24 cellular contexts compared by ENCODE assay signal in genomic region chr1:6151291-6151822, GRCh38. TPM values are rescaled to one million over a fixed set of nuclear protein-coding genes. Genes with fewer than 3 reads are reported as not detected.
DNase-seq lines count a peak whose midpoint lies in the region; ATAC-seq, FAIRE-seq and TF ChIP-seq lines count a peak whose summit lies in the region.
"Had no signal": no experiment of that assay in that cellular context is flagged by ENCODE, and none has a peak within 500 bp of the region (broad histone marks: within the 10 kb centered on the region; RNA-seq: fewer than 3 reads in every experiment).

No MANE protein-coding gene starts in this region.

- H3K4me3 Mint-ChIP-seq in activated naive CD4-positive, alpha-beta T cell treated with anti-CD3 and anti-CD28 coated beads, Interleukin-2, amount 50 U/mL, for 24 hours = peak overlapping the region; percentile 8
- H3K4me3 Mint-ChIP-seq in activated T-helper 1 cell treated with anti-CD3 and anti-CD28 coated beads, Interleukin-12 subunit alpha, Interleukin-12 subunit beta, Interleukin-2, Interleukin-4 antibody, amounts not matched to agents 30 ng/mL and 10 ng/mL and 1 ng/mL, durations not matched to agents 14 hours and 24 hours and 36 hours = no peak overlapping the region
- H3K4me3 Mint-ChIP-seq: B cell; CD4-positive, alpha-beta T cell; CD8-positive, alpha-beta T cell had no signal

- H3K9me3 ChIP-seq in HEK293 (ENCODE audit: control insufficient read depth, insufficient read depth, low read depth, low read length) = no peaks in the 10 kb centered on the region
- H3K9me3 ChIP-seq in H1 (ENCODE audit: insufficient read depth in 2 of 2, low read depth in 1 of 2, low read length in 1 of 2) = no peaks in the 10 kb centered on the region
- H3K9me3 ChIP-seq in neuronal stem cell (replicated peaks in 1 of 2; ENCODE audit: control insufficient read depth in 2 of 2, insufficient read depth in 1 of 2, low read depth in 1 of 2, low read length in 2 of 2) = no peaks in the 10 kb centered on the region
- H3K9me3 ChIP-seq: Caco-2 had no signal

- H3K27me3 ChIP-seq in H1 (replicated peaks in 1 of 4; ENCODE audit: control insufficient read depth in 3 of 4, extremely low read depth in 1 of 4, insufficient read depth in 3 of 4, low read length in 3 of 4) (peaks cover 4 to 26% (median 21%) of the 10 kb centered on the region in 4 experiments), neuronal stem cell (ENCODE audit: control insufficient read depth in 3 of 3, insufficient read depth in 3 of 3, low read depth in 1 of 3, low read length in 3 of 3) (peaks cover 0 to 73% (median 20%) of the 10 kb centered on the region in 3 experiments)

- no peak overlapping the region for H4K91ac ChIP-seq in H1 (replicated peaks; ENCODE audit: insufficient read length, low read length)
- H4K91ac ChIP-seq in neuronal stem cell (ENCODE audit: low read depth, low read length, poor library complexity) = no peak overlapping the region

- H3K4me3 ChIP-seq in HEK293 (ENCODE audit: low read depth, low read length) = no peak overlapping the region
- no peak overlapping the region for H3K4me3 ChIP-seq in H1 (ENCODE audit: extremely low read depth in 1 of 4, insufficient read depth in 2 of 4, low read depth in 3 of 4, low read length in 4 of 4)
- H3K4me3 ChIP-seq in neuronal stem cell (ENCODE audit: low read length in 2 of 2) = no peak overlapping the region
- H3K4me3 ChIP-seq: BLaER1 treated with 17β-estradiol and CSF1 and Interleukin-3, amounts not matched to agents 10 nM and 100 nM had no signal

- CTCF ChIA-PET in HEK293 (lab: Yijun Ruan, JAX) (interaction anchor here (0.7 kb wide), 1 partner anchor 272 kb away, joined by 5 read pairs; no protein-coding TSS in a partner anchor), H1 (lab: Charles Lee; ENCODE audit: partially characterized antibody) (interaction anchor here (0.9 to 3.0 kb wide), 12 partner anchors 8 to 140 kb away, joined by 3 to 12 read pairs (median 5); partner anchors contain the start of gene KCNAB2), GM10248 (lab: Yijun Ruan, JAX) (no interaction called here)

- H3K79me1 ChIP-seq in H1 (ENCODE audit: low read depth, low read length) (no peaks in the 10 kb centered on the region), neuronal stem cell (ENCODE audit: low read depth, low read length) (no peaks in the 10 kb centered on the region)

- no peak overlapping the region for H3K56ac ChIP-seq in H1 (replicated peaks; ENCODE audit: insufficient read length, low read depth, low read length)

- no peak overlapping the region for H3K4me2 ChIP-seq in H1 (ENCODE audit: insufficient read depth in 1 of 2, low read depth in 2 of 2, low read length in 2 of 2)
- no peak overlapping the region for H3K4me2 ChIP-seq in neuronal stem cell (ENCODE audit: insufficient read depth, low read length, poor library complexity, severe bottlenecking)

- no peak for TF ChIP-seq RAD21 in H1 (IDR thresholded peaks at IDR 0.05 in 1 of 2, conservative IDR thresholded peaks at IDR 0.05 in 1 of 2; ENCODE audit: low read depth in 2 of 2, low read length in 2 of 2)

- H3K9me3 Mint-ChIP-seq in activated naive CD4-positive, alpha-beta T cell treated with anti-CD3 and anti-CD28 coated beads, Interleukin-2, amount 50 U/mL, for 24 hours = no peaks in the 10 kb centered on the region
- no peaks in the 10 kb centered on the region for H3K9me3 Mint-ChIP-seq in activated T-helper 1 cell treated with anti-CD3 and anti-CD28 coated beads, Interleukin-12 subunit alpha, Interleukin-12 subunit beta, Interleukin-2, Interleukin-4 antibody, amounts not matched to agents 30 ng/mL and 10 ng/mL and 1 ng/mL, durations not matched to agents 14 hours and 24 hours and 36 hours
- H3K9me3 Mint-ChIP-seq: CD4-positive, alpha-beta T cell; CD8-positive, alpha-beta T cell had no signal

- WGBS in H1 (ENCODE audit: extremely low coverage in 1 of 2, insufficient coverage in 1 of 2, insufficient read length in 1 of 2, insufficient replicate concordance in 2 of 2, low coverage in 1 of 2, low lambda C conversion rate in 2 of 2, missing lambda C conversion rate in 1 of 2), 2 experiments = 80% methylated on average over 9 of the region's 9 CpGs; no CpG with 5 or more reads in 1 of the 2 experiments
- WGBS in neuronal stem cell (ENCODE audit: extremely low coverage in 2 of 2, insufficient read length in 2 of 2, insufficient replicate concordance in 1 of 2), 2 donors = no CpG with 5 or more reads among the region's 9 CpGs

- intact Hi-C loops in activated T-helper 1 cell treated with anti-CD3 and anti-CD28 coated beads, Interleukin-12 subunit alpha, Interleukin-12 subunit beta, Interleukin-2, Interleukin-4 antibody, amounts not matched to agents 30 ng/mL and 10 ng/mL and 1 ng/mL, durations not matched to agents 14 hours and 24 hours and 36 hours (cut with micrococcal nuclease) = no loop called here

- no peaks in the 10 kb centered on the region for H3K36me3 ChIP-seq in HEK293 (ENCODE audit: control insufficient read depth in 2 of 2, insufficient read depth in 1 of 2, low read length in 2 of 2)
- H3K36me3 ChIP-seq in H1 (ENCODE audit: control insufficient read depth in 2 of 4, insufficient read depth in 4 of 4, low read length in 3 of 4) = no peaks in the 10 kb centered on the region
- no peaks in the 10 kb centered on the region for H3K36me3 ChIP-seq in neuronal stem cell (replicated peaks in 1 of 2; ENCODE audit: control insufficient read depth in 2 of 2, insufficient read depth in 2 of 2, low read length in 2 of 2)
- H3K36me3 ChIP-seq: BLaER1 treated with 17β-estradiol and CSF1 and Interleukin-3, amounts not matched to agents 10 nM and 100 nM had no signal

- no peak overlapping the region for H3K4ac ChIP-seq in H1 (replicated peaks; ENCODE audit: insufficient read length, low read depth, low read length)
- H3K4ac ChIP-seq in neuronal stem cell (ENCODE audit: low read length) = no peak overlapping the region

- H3K23ac ChIP-seq in H1 (ENCODE audit: insufficient read length) (no peak overlapping the region), neuronal stem cell (ENCODE audit: low read depth, low read length, poor library complexity) (peak overlapping the region; percentile 90)

- H2AFZ ChIP-seq in H1 (ENCODE audit: low read length) (no peak overlapping the region), neuronal stem cell (ENCODE audit: low read length) (no peak overlapping the region)

- H3K23me2 ChIP-seq in H1 (ENCODE audit: low read depth, low read length) = peaks cover 11% of the 10 kb centered on the region

- H2BK12ac ChIP-seq in H1 (ENCODE audit: low read depth, low read length) (no peak overlapping the region), neuronal stem cell (ENCODE audit: low read length) (no peak overlapping the region)

- no peak overlapping the region for H2BK120ac ChIP-seq in H1 (replicated peaks; ENCODE audit: low read depth, low read length)
- H2BK120ac ChIP-seq in neuronal stem cell (ENCODE audit: low read depth, low read length) = no peak overlapping the region

- no peak for TF ChIP-seq EP300 in H1 (IDR thresholded peaks at IDR 0.05; ENCODE audit: borderline replicate concordance in 1 of 2, low read depth in 2 of 2, low read length in 2 of 2)

- no peaks in the 10 kb centered on the region for H3K36me3 Mint-ChIP-seq in activated naive CD4-positive, alpha-beta T cell treated with anti-CD3 and anti-CD28 coated beads, Interleukin-2, amount 50 U/mL, for 24 hours
- no peaks in the 10 kb centered on the region for H3K36me3 Mint-ChIP-seq in activated T-helper 1 cell treated with anti-CD3 and anti-CD28 coated beads, Interleukin-12 subunit alpha, Interleukin-12 subunit beta, Interleukin-2, Interleukin-4 antibody, amounts not matched to agents 30 ng/mL and 10 ng/mL and 1 ng/mL, durations not matched to agents 14 hours and 24 hours and 36 hours (ENCODE audit: low read depth)
- H3K36me3 Mint-ChIP-seq: CD8-positive, alpha-beta T cell had no signal

- no peak overlapping the region for H2AK5ac ChIP-seq in H1 (ENCODE audit: low read depth, low read length)
- no peak overlapping the region for H2AK5ac ChIP-seq in neuronal stem cell (ENCODE audit: low read depth, low read length)

- no peak for FAIRE-seq in H1 (lab: Jason Lieb, UNC)
- FAIRE-seq: A204.1, D721Med, GM12891, GM19239 had no signal

- H3K9ac ChIP-seq in H1 (replicated peaks in 1 of 4; ENCODE audit: extremely low read depth in 1 of 4, low read depth in 3 of 4, low read length in 3 of 4) (no peak overlapping the region), neuronal stem cell (ENCODE audit: low read depth, low read length, poor library complexity) (no peak overlapping the region)
- H3K9ac ChIP-seq: BLaER1 treated with 17β-estradiol and CSF1 and Interleukin-3, amounts not matched to agents 10 nM and 100 nM had no signal

- no peaks in the 10 kb centered on the region for H3K79me2 ChIP-seq in H1 (ENCODE audit: control insufficient read depth in 1 of 2, insufficient read depth in 2 of 2, low read length in 2 of 2)

- peaks cover 4% of the 10 kb centered on the region for H3K4me1 Mint-ChIP-seq in activated naive CD4-positive, alpha-beta T cell treated with anti-CD3 and anti-CD28 coated beads, Interleukin-2, amount 50 U/mL, for 24 hours
- H3K4me1 Mint-ChIP-seq in activated T-helper 1 cell treated with anti-CD3 and anti-CD28 coated beads, Interleukin-12 subunit alpha, Interleukin-12 subunit beta, Interleukin-2, Interleukin-4 antibody, amounts not matched to agents 30 ng/mL and 10 ng/mL and 1 ng/mL, durations not matched to agents 14 hours and 24 hours and 36 hours (ENCODE audit: low read depth) = no peaks in the 10 kb centered on the region

- H3K27me3 Mint-ChIP-seq in activated naive CD4-positive, alpha-beta T cell treated with anti-CD3 and anti-CD28 coated beads, Interleukin-2, amount 50 U/mL, for 24 hours = peaks cover 3% of the 10 kb centered on the region
- H3K27me3 Mint-ChIP-seq in activated T-helper 1 cell treated with anti-CD3 and anti-CD28 coated beads, Interleukin-12 subunit alpha, Interleukin-12 subunit beta, Interleukin-2, Interleukin-4 antibody, amounts not matched to agents 30 ng/mL and 10 ng/mL and 1 ng/mL, durations not matched to agents 14 hours and 24 hours and 36 hours (ENCODE audit: insufficient read depth) = peaks cover 2% of the 10 kb centered on the region

- no peak overlapping the region for H3K18ac ChIP-seq in H1 (ENCODE audit: extremely low read depth, low read length)
- peak overlapping the region; percentile 33 for H3K18ac ChIP-seq in neuronal stem cell (ENCODE audit: low read length)

- no peak for TF ChIP-seq POLR2A in H1 (IDR thresholded peaks at IDR 0.05; ENCODE audit: control extremely low read depth in 1 of 2, low read depth in 2 of 2, low read length in 2 of 2)

- H2BK20ac ChIP-seq in H1 (ENCODE audit: low read length) = no peak overlapping the region

- H3K27ac ChIP-seq in HEK293 (ENCODE audit: extremely low read depth, low read depth, low read length) (no peak overlapping the region), H1 (ENCODE audit: low read depth, low read length) (no peak overlapping the region), neuronal stem cell (replicated peaks; ENCODE audit: low read length) (no peak overlapping the region)
- H3K27ac ChIP-seq: BLaER1 treated with 17β-estradiol and CSF1 and Interleukin-3, amounts not matched to agents 10 nM and 100 nM; C4-2B had no signal

- peaks cover 0 to 13% of the 10 kb centered on the region in 2 experiments for H4K20me1 ChIP-seq in H1 (replicated peaks in 1 of 2; ENCODE audit: control insufficient read depth in 1 of 2, insufficient read depth in 2 of 2, low read length in 2 of 2)
- H4K20me1 ChIP-seq: BLaER1 treated with 17β-estradiol and CSF1 and Interleukin-3, amounts not matched to agents 10 nM and 100 nM had no signal

- TF ChIP-seq CTCF in HEK293 (tag by site-specific recombination; IDR thresholded peaks at IDR 0.05) (no peak), H1 (IDR thresholded peaks at IDR 0.05; ENCODE audit: control extremely low read depth in 1 of 3, insufficient read depth in 1 of 3, low read depth in 1 of 3, low read length in 3 of 3) (no peak), GM10248 (IDR thresholded peaks at IDR 0.05; ENCODE audit: control extremely low read depth, extremely low read depth, low read depth, missing control alignments) (no peak)

- ATAC-seq in GM21825 (IDR thresholded peaks at IDR 0.05; ENCODE audit: unreplicated experiment) = no peak
- ATAC-seq: CD8-positive, alpha-beta T cell had no signal

- H4K8ac ChIP-seq in H1 (ENCODE audit: extremely low read depth, insufficient read depth, low read length) (no peak overlapping the region), neuronal stem cell (ENCODE audit: low read depth, low read length) (no peak overlapping the region)

- H3K27ac Mint-ChIP-seq in activated naive CD4-positive, alpha-beta T cell treated with anti-CD3 and anti-CD28 coated beads, Interleukin-2, amount 50 U/mL, for 24 hours = no peak overlapping the region
- no peak overlapping the region for H3K27ac Mint-ChIP-seq in activated T-helper 1 cell treated with anti-CD3 and anti-CD28 coated beads, Interleukin-12 subunit alpha, Interleukin-12 subunit beta, Interleukin-2, Interleukin-4 antibody, amounts not matched to agents 30 ng/mL and 10 ng/mL and 1 ng/mL, durations not matched to agents 14 hours and 24 hours and 36 hours
- H3K27ac Mint-ChIP-seq: B cell; CD4-positive, alpha-beta T cell; CD8-positive, alpha-beta T cell had no signal

- no peak for DNase-seq in activated naive CD4-positive, alpha-beta T cell (lab: John Stamatoyannopoulos, UW)
- DNase-seq in H1 (ENCODE audit: low read depth in 1 of 2, low spot score in 2 of 2) (no peak), neuronal stem cell (ENCODE audit: low spot score) (no peak), GM10248 (ENCODE audit: extremely low spot score) (no peak)
- no peak for DNase-seq in activated T-helper 1 cell treated with anti-CD3 and anti-CD28 coated beads, Interleukin-12 subunit alpha, Interleukin-12 subunit beta, Interleukin-2, Interleukin-4 antibody, amounts not matched to agents 30 ng/mL and 10 ng/mL and 1 ng/mL, durations not matched to agents 14 hours and 24 hours and 36 hours (ENCODE audit: low spot score)
- DNase-seq: 8988T; AML-193; Caco-2; Calu3; CD4-positive, alpha-beta T cell; CD8-positive, alpha-beta T cell; DND-41; EL; GDM1 had no signal

- H2BK15ac ChIP-seq in H1 (ENCODE audit: low read length) (0 out of 2 replicates have a peak overlapping the region, but pooled peaks have one; percentile 29), neuronal stem cell (ENCODE audit: low read length) (no peak overlapping the region)

- no peak overlapping the region for H2BK5ac ChIP-seq in H1 (ENCODE audit: low read depth, low read length)
- H2BK5ac ChIP-seq in neuronal stem cell (ENCODE audit: low read length) = no peak overlapping the region

- H4K5ac ChIP-seq in H1 (ENCODE audit: insufficient read length, low read depth, low read length) = no peak overlapping the region

- H3K14ac ChIP-seq in H1 (ENCODE audit: insufficient read length) = no peak overlapping the region
- H3K14ac ChIP-seq in neuronal stem cell (ENCODE audit: low read length) = no peak overlapping the region

- POLR2A ChIA-PET in HEK293 (lab: Yijun Ruan, JAX) = no interaction called here
- POLR2A ChIA-PET in H1 (lab: Charles Lee; ENCODE audit: partially characterized antibody) = interaction anchor here (1.0 to 1.1 kb wide), 2 partner anchors 10 to 38 kb away, joined by 3 to 4 read pairs; no protein-coding TSS in a partner anchor
- POLR2A ChIA-PET in GM10248 (lab: Yijun Ruan, JAX) = no interaction called here

- H3K4me1 ChIP-seq in HEK293 (ENCODE audit: control insufficient read depth, insufficient read depth, low read length) (no peaks in the 10 kb centered on the region; the same call in 1 of the 2 replicates), H1 (replicated peaks in 1 of 4; ENCODE audit: control insufficient read depth in 3 of 4, insufficient read depth in 4 of 4, low read length in 3 of 4) (peaks cover 0 to 7% (median 4%) of the 10 kb centered on the region in 4 experiments; a peak in 4 of 7 replicates), neuronal stem cell (ENCODE audit: control insufficient read depth in 2 of 2, insufficient read depth in 1 of 2, low read depth in 1 of 2, low read length in 2 of 2) (peaks cover 3 to 9% of the 10 kb centered on the region in 2 donors)
- H3K4me1 ChIP-seq: Caco-2 had no signal

RNA-seq across cellular contexts. Expression of gene CHD5, which starts 28.8 kb away (rescaled TPM):
- 0.94 and 1.8 TPM in 2 replicates for total RNA-seq in H1 (2021; fragmentation: NEBNext Ultra II Directional; extraction: Animal tissue kit (Norgen Biotek cat#: 25700))
- polyA plus RNA-seq in H1 (2011; rRNA removed) = 0.42 and 0.58 TPM in 2 replicates
- 0.48 TPM for polyA plus RNA-seq in H1 (2011; cell fraction: cytosol; rRNA removed)
- 3.5 TPM for polyA plus RNA-seq in H1 (2011; cell fraction: nucleus; rRNA removed)
- 0.48 to 1.5 TPM (median 0.97 TPM) in 4 replicates for polyA plus RNA-seq in H1 (2012, experiment 1 of 2)
- polyA plus RNA-seq in H1 (2012, experiment 2 of 2) = 0.43 TPM
- 0.77 TPM for polyA plus RNA-seq in H1 (2013, experiment 1 of 2)
- 0.31 TPM for polyA plus RNA-seq in H1 (2013, experiment 2 of 2)
- 0.47 and 0.80 TPM in 2 replicates for polyA minus RNA-seq in H1 (2011; rRNA and poly(A)+ RNA removed)
- polyA minus RNA-seq in H1 (2011; cell fraction: cytosol; rRNA and poly(A)+ RNA removed) = 0.37 TPM
- 0.90 TPM for polyA minus RNA-seq in H1 (2011; cell fraction: nucleus; rRNA and poly(A)+ RNA removed)
- 0.14 TPM for polyA plus RNA-seq in neuronal stem cell (2013, experiment 1 of 2)
- polyA plus RNA-seq in neuronal stem cell (2013, experiment 2 of 2) = 0.22 TPM
- 0.62 and 0.83 TPM in 2 replicates for total RNA-seq in activated T-helper 1 cell treated with anti-CD3 and anti-CD28 coated beads, Interleukin-12 subunit alpha, Interleukin-12 subunit beta, Interleukin-2, Interleukin-4 antibody, amounts not matched to agents 30 ng/mL and 10 ng/mL and 1 ng/mL, durations not matched to agents 14 hours and 24 hours and 36 hours

RNA-seq across cellular contexts. Expression of gene RPL22, which starts 48.0 kb away (rescaled TPM):
- 521 and 545 TPM in 2 replicates for total RNA-seq in H1 (2021; fragmentation: NEBNext Ultra II Directional; extraction: Animal tissue kit (Norgen Biotek cat#: 25700))
- 66.8 and 133 TPM in 2 replicates for polyA plus RNA-seq in H1 (2011; rRNA removed)
- polyA plus RNA-seq in H1 (2011; cell fraction: cytosol; rRNA removed) = 234 TPM
- polyA plus RNA-seq in H1 (2011; cell fraction: nucleus; rRNA removed) = 28.4 TPM
- polyA plus RNA-seq in H1 (2012, experiment 1 of 2) = 870 to 2,565 TPM (median 1,339 TPM) in 4 replicates
- polyA plus RNA-seq in H1 (2012, experiment 2 of 2) = 330 TPM
- polyA plus RNA-seq in H1 (2013, experiment 1 of 2) = 1,194 TPM
- 1,207 TPM for polyA plus RNA-seq in H1 (2013, experiment 2 of 2)
- 27.6 and 29.8 TPM in 2 replicates for polyA minus RNA-seq in H1 (2011; rRNA and poly(A)+ RNA removed)
- 49.7 TPM for polyA minus RNA-seq in H1 (2011; cell fraction: cytosol; rRNA and poly(A)+ RNA removed)
- polyA minus RNA-seq in H1 (2011; cell fraction: nucleus; rRNA and poly(A)+ RNA removed) = 47.9 TPM
- polyA plus RNA-seq in neuronal stem cell (2013, experiment 1 of 2) = 1,500 TPM
- polyA plus RNA-seq in neuronal stem cell (2013, experiment 2 of 2) = 1,497 TPM
- 421 and 457 TPM in 2 replicates for total RNA-seq in activated T-helper 1 cell treated with anti-CD3 and anti-CD28 coated beads, Interleukin-12 subunit alpha, Interleukin-12 subunit beta, Interleukin-2, Interleukin-4 antibody, amounts not matched to agents 30 ng/mL and 10 ng/mL and 1 ng/mL, durations not matched to agents 14 hours and 24 hours and 36 hours

RNA-seq across cellular contexts. Expression of gene RNF207, which starts 54.6 kb away (rescaled TPM):
- total RNA-seq in H1 (2021; fragmentation: NEBNext Ultra II Directional; extraction: Animal tissue kit (Norgen Biotek cat#: 25700)) = 3.9 and 4.2 TPM in 2 replicates
- polyA plus RNA-seq in H1 (2011; rRNA removed) = 5.4 and 15.9 TPM in 2 replicates
- polyA plus RNA-seq in H1 (2011; cell fraction: cytosol; rRNA removed) = 9.2 TPM
- polyA plus RNA-seq in H1 (2011; cell fraction: nucleus; rRNA removed) = 47.4 TPM
- polyA plus RNA-seq in H1 (2012, experiment 1 of 2) = 2.6 to 5.0 TPM (median 3.8 TPM) in 4 replicates
- polyA plus RNA-seq in H1 (2012, experiment 2 of 2) = 2.8 TPM
- 4.3 TPM for polyA plus RNA-seq in H1 (2013, experiment 1 of 2)
- polyA plus RNA-seq in H1 (2013, experiment 2 of 2) = 3.0 TPM
- polyA minus RNA-seq in H1 (2011; rRNA and poly(A)+ RNA removed) = 4.7 and 6.1 TPM in 2 replicates
- 5.7 TPM for polyA minus RNA-seq in H1 (2011; cell fraction: cytosol; rRNA and poly(A)+ RNA removed)
- polyA minus RNA-seq in H1 (2011; cell fraction: nucleus; rRNA and poly(A)+ RNA removed) = 17.2 TPM
- polyA plus RNA-seq in neuronal stem cell (2013, experiment 1 of 2) = 0.68 TPM
- 0.66 TPM for polyA plus RNA-seq in neuronal stem cell (2013, experiment 2 of 2)
- 65.8 and 71.6 TPM in 2 replicates for total RNA-seq in activated T-helper 1 cell treated with anti-CD3 and anti-CD28 coated beads, Interleukin-12 subunit alpha, Interleukin-12 subunit beta, Interleukin-2, Interleukin-4 antibody, amounts not matched to agents 30 ng/mL and 10 ng/mL and 1 ng/mL, durations not matched to agents 14 hours and 24 hours and 36 hours

Comparison
In these comparisons a context has a peak if more than half of its experiments do, and no peak if none do; other contexts are left out.
1. RNA of gene RNF207, which starts 54.6 kb away (total RNA-seq): 65.8 to 71.6 TPM in activated T-helper 1 cell treated with anti-CD3 and anti-CD28 coated beads, Interleukin-12 subunit alpha, Interleukin-12 subunit beta, Interleukin-2, Interleukin-4 antibody, amounts not matched to agents 30 ng/mL and 10 ng/mL and 1 ng/mL, durations not matched to agents 14 hours and 24 hours and 36 hours; 3.9 to 4.2 TPM in H1; every median in the first group is over 10 times any median in the second.